Comparison of ENCODE assay signal across 19 cellular contexts in the genomic region with DNA sequence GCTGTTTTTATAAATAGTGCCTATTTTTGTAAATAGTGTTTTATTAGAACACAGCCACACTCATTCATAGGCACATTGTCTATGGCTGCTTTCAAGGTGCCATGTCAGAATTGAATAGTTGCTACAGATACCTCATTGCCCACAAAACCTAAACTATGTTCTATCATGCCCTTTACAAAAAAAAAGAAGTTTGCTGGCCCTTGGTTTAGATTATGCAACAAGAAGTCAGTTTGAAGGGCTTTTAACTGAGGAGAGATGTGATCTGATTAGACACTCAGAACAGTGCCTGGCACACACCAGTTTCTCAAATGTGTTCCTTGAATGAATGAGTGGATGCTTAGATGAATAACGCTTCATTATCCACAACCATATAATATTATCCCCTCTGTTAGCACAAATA.
"Had no signal": no experiment of that assay in that cellular context is flagged by ENCODE, and none has a peak within 500 bp of the region (broad histone marks: within the 10 kb centered on the region; RNA-seq: fewer than 3 reads in every experiment).

No MANE protein-coding gene starts in this region.

- H3K36me3 ChIP-seq: colonic mucosa, gastrocnemius medialis, left ventricle myocardium inferior, tibial nerve had no signal

- H3K27ac Mint-ChIP-seq: activated CD4-positive, alpha-beta T cell treated with anti-CD3 and anti-CD28 coated beads, Interleukin-2, amount 10 ng/mL, durations not matched to agents 7 days and 5 days; activated naive CD4-positive, alpha-beta T cell treated with anti-CD3 and anti-CD28 coated beads, Interleukin-2, amount 10 ng/mL, durations not matched to agents 7 days and 5 days; activated naive CD8-positive, alpha-beta T cell treated with anti-CD3 and anti-CD28 coated beads, Interleukin-2, amount 50 U/mL, for 24 hours; stimulated activated naive CD8-positive, alpha-beta T cell treated with anti-CD3 and anti-CD28 coated beads, Interleukin-15, Interleukin-2, amounts not matched to agents 100 ng/mL and 50 ng/mL, for 24 hours had no signal

- ATAC-seq: activated CD4-positive, CD25-positive, alpha-beta regulatory T cell treated with anti-CD3 and anti-CD28 coated beads, Interleukin-2, amount 50 U/mL, for 24 hours; activated naive CD8-positive, alpha-beta T cell treated with anti-CD3 and anti-CD28 coated beads, Interleukin-2, amount 50 U/mL, for 24 hours; gastrocnemius medialis had no signal

- H3K27me3 ChIP-seq: colonic mucosa, gastrocnemius medialis, tibial nerve had no signal

- H3K4me3 Mint-ChIP-seq: activated CD4-positive, alpha-beta T cell treated with anti-CD3 and anti-CD28 coated beads, Interleukin-2, amount 10 ng/mL, durations not matched to agents 7 days and 5 days; activated naive CD4-positive, alpha-beta T cell treated with anti-CD3 and anti-CD28 coated beads, Interleukin-2, amount 10 ng/mL, durations not matched to agents 7 days and 5 days; activated naive CD8-positive, alpha-beta T cell treated with anti-CD3 and anti-CD28 coated beads, Interleukin-2, amount 50 U/mL, for 24 hours; neural crest cell; stimulated activated naive CD8-positive, alpha-beta T cell treated with anti-CD3 and anti-CD28 coated beads, Interleukin-15, Interleukin-2, amounts not matched to agents 100 ng/mL and 50 ng/mL, for 24 hours had no signal

- H3K36me3 Mint-ChIP-seq: activated naive CD4-positive, alpha-beta T cell treated with anti-CD3 and anti-CD28 coated beads, Interleukin-2, amount 10 ng/mL, durations not matched to agents 7 days and 5 days; brain had no signal

- H3K4me1 Mint-ChIP-seq: activated CD4-positive, alpha-beta T cell treated with anti-CD3 and anti-CD28 coated beads, Interleukin-2, amount 10 ng/mL, durations not matched to agents 7 days and 5 days; activated naive CD4-positive, alpha-beta T cell treated with anti-CD3 and anti-CD28 coated beads, Interleukin-2, amount 10 ng/mL, durations not matched to agents 7 days and 5 days; activated naive CD8-positive, alpha-beta T cell treated with anti-CD3 and anti-CD28 coated beads, Interleukin-2, amount 50 U/mL, for 24 hours; neural crest cell had no signal

- H3K9me3 Mint-ChIP-seq: activated CD4-positive, alpha-beta T cell treated with anti-CD3 and anti-CD28 coated beads, Interleukin-2, amount 10 ng/mL, durations not matched to agents 7 days and 5 days; activated naive CD4-positive, alpha-beta T cell treated with anti-CD3 and anti-CD28 coated beads, Interleukin-2, amount 10 ng/mL, durations not matched to agents 7 days and 5 days; activated naive CD8-positive, alpha-beta T cell treated with anti-CD3 and anti-CD28 coated beads, Interleukin-2, amount 50 U/mL, for 24 hours; neural crest cell; stimulated activated naive CD8-positive, alpha-beta T cell treated with anti-CD3 and anti-CD28 coated beads, Interleukin-15, Interleukin-2, amounts not matched to agents 100 ng/mL and 50 ng/mL, for 24 hours had no signal

- H3K9me3 ChIP-seq: colonic mucosa, gastrocnemius medialis, left ventricle myocardium inferior, tibial nerve had no signal

- H3K27ac ChIP-seq: colonic mucosa, gastrocnemius medialis, left ventricle myocardium inferior, tibial nerve had no signal

- DNase-seq: activated CD4-positive, alpha-beta T cell treated with anti-CD3 and anti-CD28 coated beads, Interleukin-2, amount 10 ng/mL, durations not matched to agents 7 days and 5 days; activated CD8-positive, alpha-beta memory T cell treated with anti-CD3 and anti-CD28 coated beads for 24 hours; activated CD8-positive, alpha-beta memory T cell treated with anti-CD3 and anti-CD28 coated beads, Interleukin-2, amount 50 U/mL, for 48 hours; activated effector memory CD4-positive, alpha-beta T cell treated with Interleukin-2 at 50 U/mL for 16 hours; activated naive CD4-positive, alpha-beta T cell treated with anti-CD3 and anti-CD28 coated beads, Interleukin-2, amount 10 ng/mL, durations not matched to agents 7 days and 5 days; activated naive CD8-positive, alpha-beta T cell treated with anti-CD3 and anti-CD28 coated beads, Interleukin-2, amount 50 U/mL, for 24 hours; activated T-cell treated with anti-CD3 and anti-CD28 coated beads, Interleukin-2, amount 50 U/mL, for 48 hours; anterior cingulate cortex; central memory CD4-positive, alpha-beta T cell; colonic mucosa; gastrocnemius medialis; head of caudate nucleus; left ventricle myocardium inferior; T1000 had no signal

- H3K27me3 Mint-ChIP-seq: activated CD4-positive, alpha-beta T cell treated with anti-CD3 and anti-CD28 coated beads, Interleukin-2, amount 10 ng/mL, durations not matched to agents 7 days and 5 days; activated naive CD4-positive, alpha-beta T cell treated with anti-CD3 and anti-CD28 coated beads, Interleukin-2, amount 10 ng/mL, durations not matched to agents 7 days and 5 days had no signal

- H3K4me3 ChIP-seq: colonic mucosa, gastrocnemius medialis, left ventricle myocardium inferior, tibial nerve had no signal

- H3K4me1 ChIP-seq: colonic mucosa, gastrocnemius medialis, left ventricle myocardium inferior, tibial nerve had no signal
